Comparison of ENCODE assay signal across 12 cellular contexts in the genomic region with DNA sequence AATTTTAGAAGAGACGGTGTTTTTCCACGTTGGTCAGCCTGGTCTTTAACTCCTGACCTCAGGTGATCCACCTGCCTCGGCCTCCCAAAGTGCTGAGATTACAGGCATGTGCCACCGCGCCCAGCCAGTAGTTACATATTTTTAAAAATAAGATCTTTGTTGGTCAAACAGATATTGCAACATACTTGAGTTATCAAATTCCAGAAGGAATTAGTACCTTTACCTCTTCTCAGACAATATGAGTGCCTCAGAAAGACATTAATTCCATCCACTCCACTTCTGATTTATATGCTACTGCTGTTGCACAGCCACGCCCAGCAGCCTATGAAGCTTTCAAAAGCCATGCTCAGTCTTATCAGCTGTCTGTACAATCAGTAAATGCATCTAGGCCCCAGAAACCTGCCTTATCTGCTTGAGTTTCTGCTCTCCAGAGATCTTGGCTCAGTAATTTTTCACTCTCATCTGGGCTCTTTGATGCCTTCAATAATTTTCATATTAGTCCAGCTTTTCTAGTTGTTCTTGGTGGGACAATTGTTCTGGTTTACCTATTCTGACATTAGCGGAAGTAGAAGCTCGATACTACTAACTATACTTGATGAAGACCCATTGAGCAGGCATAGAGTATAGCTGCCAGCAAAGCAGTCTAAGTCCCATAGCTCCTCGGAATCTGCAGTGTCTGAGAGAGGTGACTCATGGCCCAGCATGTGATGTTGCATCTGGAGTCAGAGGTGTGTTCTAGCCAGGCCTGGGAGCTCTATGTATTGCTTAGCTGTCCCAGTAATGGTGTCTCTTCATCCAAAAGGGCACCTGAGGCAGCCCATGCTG. TPM values are rescaled to one million over a fixed set of nuclear protein-coding genes. Genes with fewer than 3 reads are reported as not detected.
DNase-seq lines count a peak whose midpoint lies in the region; ATAC-seq and TF ChIP-seq lines count a peak whose summit lies in the region.
"Had no signal": no experiment of that assay in that cellular context is flagged by ENCODE, and none has a peak within 500 bp of the region (broad histone marks: within the 10 kb centered on the region; RNA-seq: fewer than 3 reads in every experiment).

No MANE protein-coding gene starts in this region.

- H3K36me3 Mint-ChIP-seq in activated T-cell treated with anti-CD3 and anti-CD28 coated beads, Interleukin-2, amount 50 U/mL, for 4 hours (ENCODE audit: insufficient read depth) = no peaks in the 10 kb centered on the region

- no peak for TF ChIP-seq CTCF in kidney epithelial cell (IDR thresholded peaks at IDR 0.05; ENCODE audit: insufficient read depth, low read length, poor library complexity, severe bottlenecking)
- TF ChIP-seq CTCF in colonic mucosa (IDR thresholded peaks at IDR 0.05) = no peak
- no peak for TF ChIP-seq CTCF in dorsolateral prefrontal cortex (IDR thresholded peaks at IDR 0.05 in 54 of 56, conservative IDR thresholded peaks at IDR 0.05 in 2 of 56; ENCODE audit: low read depth in 1 of 56, partially characterized antibody in 56 of 56)

- DNase-seq in AG08395 (ENCODE audit: low spot score) = peak; percentile 31
- peak; percentile 36 for DNase-seq in H4 (ENCODE audit: low spot score)
- DNase-seq in activated T-cell treated with anti-CD3 and anti-CD28 coated beads, Interleukin-2, amount 50 U/mL, for 4 hours = peak; percentile 19
- DNase-seq in kidney epithelial cell (ENCODE audit: low read depth) = peak; percentile 43
- no peak for DNase-seq in colonic mucosa
- DNase-seq in NOMO-1 (lab: John Stamatoyannopoulos, UW; ENCODE audit: unreplicated experiment in 2 of 2) = no peak
- DNase-seq in NCI-H1105 treated with DMSO at 0.1 percent for 48 hours (lab: John Stamatoyannopoulos, UW) = no peak
- DNase-seq in dorsolateral prefrontal cortex = no peak
- DNase-seq: GDM1, NCI-H187, SJCRH30 had no signal

- intact Hi-C loops in colonic mucosa (cut with DNase I) (no loop called here), dorsolateral prefrontal cortex (cut with DNase I) (no loop called here)

- H3K27me3 ChIP-seq in kidney epithelial cell (ENCODE audit: control insufficient read depth, insufficient read depth, low read length) = no peaks in the 10 kb centered on the region
- no peaks in the 10 kb centered on the region for H3K27me3 ChIP-seq in colonic mucosa
- no peaks in the 10 kb centered on the region for H3K27me3 ChIP-seq in dorsolateral prefrontal cortex
- H3K27me3 ChIP-seq: SJCRH30 had no signal

- no peaks in the 10 kb centered on the region for H3K36me3 ChIP-seq in kidney epithelial cell (ENCODE audit: control insufficient read depth, insufficient read depth, low read length)
- no peaks in the 10 kb centered on the region for H3K36me3 ChIP-seq in colonic mucosa
- H3K36me3 ChIP-seq: SJCRH30 had no signal

- H3K27ac ChIP-seq in colonic mucosa (no peak overlapping the region), dorsolateral prefrontal cortex (no peak overlapping the region)
- H3K27ac ChIP-seq: SJCRH30 had no signal

- H3K9me3 Mint-ChIP-seq in activated T-cell treated with anti-CD3 and anti-CD28 coated beads, Interleukin-2, amount 50 U/mL, for 4 hours = no peaks in the 10 kb centered on the region

- H3K9ac ChIP-seq in colonic mucosa (ENCODE audit: low read depth in 2 of 2, low read length in 2 of 2) = no peak overlapping the region

- H3K9me3 ChIP-seq in colonic mucosa = no peaks in the 10 kb centered on the region
- H3K9me3 ChIP-seq: SJCRH30 had no signal

- H3K4me3 ChIP-seq in kidney epithelial cell (ENCODE audit: low read depth, low read length) (no peak overlapping the region), colonic mucosa (no peak overlapping the region), dorsolateral prefrontal cortex (no peak overlapping the region)
- H3K4me3 ChIP-seq: SJCRH30 had no signal

- peaks cover 47% of the 10 kb centered on the region for H3K4me1 Mint-ChIP-seq in activated T-cell treated with anti-CD3 and anti-CD28 coated beads, Interleukin-2, amount 50 U/mL, for 4 hours (ENCODE audit: low read depth)
- H3K4me1 Mint-ChIP-seq: neural crest cell had no signal

- no peaks in the 10 kb centered on the region for H3K4me1 ChIP-seq in colonic mucosa

- H3K27me3 Mint-ChIP-seq in activated T-cell treated with anti-CD3 and anti-CD28 coated beads, Interleukin-2, amount 50 U/mL, for 4 hours (ENCODE audit: low read depth) = no peaks in the 10 kb centered on the region

- ATAC-seq in activated T-cell treated with anti-CD3 and anti-CD28 coated beads, Interleukin-2, amount 50 U/mL, for 4 hours = peak; percentile 16 to 25

- H3K4me3 Mint-ChIP-seq in activated T-cell treated with anti-CD3 and anti-CD28 coated beads, Interleukin-2, amount 50 U/mL, for 4 hours = no peak overlapping the region
- H3K4me3 Mint-ChIP-seq: neural crest cell had no signal

RNA-seq across cellular contexts. Expression of a gene that starts 47.7 kb away (rescaled TPM):
- total RNA-seq in H4 (2014; rRNA removed; shearing (Covaris generic)) = 29.1 and 34.2 TPM in 2 replicates
- total RNA-seq in activated T-cell treated with anti-CD3 and anti-CD28 coated beads, Interleukin-2, amount 50 U/mL, for 4 hours = 10 to 100 TPM; 67.4 to 89.2 (median 80.3) TPM
- total RNA-seq in kidney epithelial cell (60.1 and 64.7 TPM in 2 replicates), colonic mucosa (10 to 100 TPM; 21.3 to 36.7 TPM), dorsolateral prefrontal cortex (10 to 100 TPM; 16.1 to 34.8 (median 23.9) TPM)

Comparison
In these comparisons a context has a peak if more than half of its experiments do, and no peak if none do; other contexts are left out.
1. DNase-seq: peak in AG08395 (single experiment), H4 (single experiment), activated T-cell treated with anti-CD3 and anti-CD28 coated beads, Interleukin-2, amount 50 U/mL, for 4 hours (single experiment) and kidney epithelial cell (single experiment); none in colonic mucosa (single experiment), NOMO-1 (0 of 2), NCI-H1105 treated with DMSO at 0.1 percent for 48 hours (single experiment) and dorsolateral prefrontal cortex (0 of 10).